ENCODE assay signal across 9 cellular contexts in the genomic region with DNA sequence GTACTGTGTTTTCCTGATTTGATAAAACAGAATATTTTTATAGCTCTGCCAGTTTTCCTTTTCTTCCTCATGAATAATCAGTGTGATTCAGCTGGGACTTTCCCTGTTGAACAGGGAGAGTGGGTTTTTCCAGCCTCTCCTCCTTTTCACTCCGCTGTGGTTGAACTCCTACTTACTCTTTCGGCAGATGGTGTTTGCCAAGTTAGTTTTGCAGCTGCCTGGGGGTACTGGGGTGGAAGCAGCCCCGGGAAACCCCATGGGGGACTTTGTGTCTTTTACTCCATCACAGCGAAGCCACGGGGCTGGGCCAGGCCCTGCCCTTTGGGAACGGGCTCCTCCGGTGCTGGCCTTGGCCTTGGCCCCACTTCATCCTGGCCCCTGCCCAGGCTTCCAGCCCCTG. TPM values are rescaled to one million over a fixed set of nuclear protein-coding genes. Genes with fewer than 3 reads are reported as not detected.
DNase-seq lines count a peak whose midpoint lies in the region; ATAC-seq, FAIRE-seq and TF ChIP-seq lines count a peak whose summit lies in the region.
"Not testable (repeated sequence)": the region's sequence is repeated elsewhere in the genome, so short reads cannot be mapped to it uniquely, and the experiment has no call there.
"Had no signal": no experiment of that assay in that cellular context is flagged by ENCODE, and none has a peak within 500 bp of the region (broad histone marks: within the 10 kb centered on the region; RNA-seq: fewer than 3 reads in every experiment).

No MANE protein-coding gene starts in this region.

- not testable (repeated sequence) for H4K20me1 ChIP-seq in keratinocyte (ENCODE audit: control insufficient read depth, extremely low read depth, insufficient read depth, low read length)

- H3K27me3 Mint-ChIP-seq in activated naive CD8-positive, alpha-beta T cell treated with anti-CD3 and anti-CD28 coated beads, Interleukin-2, amount 50 U/mL, for 24 hours: not testable (repeated sequence)

- not testable (repeated sequence) for H3K4me2 ChIP-seq in keratinocyte (ENCODE audit: control insufficient read depth, extremely low read depth, insufficient read depth, low read depth, low read length)

- FAIRE-seq in GM12892 (lab: Jason Lieb, UNC) (peak; percentile 77), keratinocyte (lab: Jason Lieb, UNC) (peak; percentile 69)

- not testable (repeated sequence) for H3K27ac ChIP-seq in RWPE2 (ENCODE audit: poor library complexity, severe bottlenecking); heart left ventricle; keratinocyte (ENCODE audit: control insufficient read depth, insufficient read depth, low read length)

- not testable (repeated sequence) for H3K27ac Mint-ChIP-seq in activated naive CD8-positive, alpha-beta T cell treated with anti-CD3 and anti-CD28 coated beads, Interleukin-2, amount 50 U/mL, for 24 hours

- no CpG with 5 or more reads among the region's 7 CpGs for WGBS in heart left ventricle, 4 donors

- ATAC-seq in RWPE2 (ENCODE audit: low read depth) (peak; percentile 50; the same call in 1 of the 3 replicates), esophagus mucosa (peak; percentile 71), heart left ventricle (peak in 3 of 4 donors; percentile 52 to 60 (median 57)), mucosa of descending colon (peak; percentile 83), sciatic nerve (peak; percentile 36)
- ATAC-seq in activated naive CD8-positive, alpha-beta T cell treated with anti-CD3 and anti-CD28 coated beads, Interleukin-2, amount 50 U/mL, for 24 hours: peak; percentile 46

- not testable (repeated sequence) for H2AFZ ChIP-seq in keratinocyte (ENCODE audit: control insufficient read depth, low read length)

- not testable (repeated sequence) for H3K9ac ChIP-seq in keratinocyte (ENCODE audit: control insufficient read depth, extremely low read depth, insufficient read depth, low read length)

- TF ChIP-seq POLR2A in GM12892 (IDR thresholded peaks at IDR 0.05; ENCODE audit: low read depth, low read length); heart left ventricle (IDR thresholded peaks at IDR 0.05): not testable (repeated sequence)

- H3K4me3 ChIP-seq in RWPE2 (ENCODE audit: severe bottlenecking); heart left ventricle; keratinocyte (ENCODE audit: control insufficient read depth in 2 of 3, extremely low read depth in 1 of 3, insufficient read depth in 2 of 3, low read depth in 1 of 3, low read length in 3 of 3); mucosa of descending colon: not testable (repeated sequence)

- H3K9me1 ChIP-seq in keratinocyte (ENCODE audit: control insufficient read depth, extremely low read depth, insufficient read depth, low read length): not testable (repeated sequence)

- H3K4me1 ChIP-seq in RWPE2 (ENCODE audit: insufficient read depth, poor library complexity, severe bottlenecking); heart left ventricle; keratinocyte (ENCODE audit: control insufficient read depth, extremely low read depth, insufficient read depth, low read length); mucosa of descending colon (ENCODE audit: low read depth): not testable (repeated sequence)

- not testable (repeated sequence) for H3K9me3 ChIP-seq in RWPE2 (ENCODE audit: severe bottlenecking); heart left ventricle; keratinocyte (ENCODE audit: control insufficient read depth, low read depth, low read length); mucosa of descending colon

- TF ChIP-seq CTCF in RWPE2 (IDR thresholded peaks at IDR 0.05; ENCODE audit: poor library complexity, severe bottlenecking); heart left ventricle (IDR thresholded peaks at IDR 0.05); keratinocyte (optimal IDR thresholded peaks at IDR 0.05 in 1 of 3, IDR thresholded peaks at IDR 0.05 in 1 of 3, conservative IDR thresholded peaks at IDR 0.05 in 1 of 3; ENCODE audit: extremely low read depth in 1 of 3, insufficient read depth in 2 of 3, low read length in 3 of 3); mucosa of descending colon (IDR thresholded peaks at IDR 0.05): not testable (repeated sequence)

- H3K36me3 Mint-ChIP-seq in activated naive CD8-positive, alpha-beta T cell treated with anti-CD3 and anti-CD28 coated beads, Interleukin-2, amount 50 U/mL, for 24 hours (ENCODE audit: low read depth): not testable (repeated sequence)

- not testable (repeated sequence) for H3K4me1 Mint-ChIP-seq in activated naive CD8-positive, alpha-beta T cell treated with anti-CD3 and anti-CD28 coated beads, Interleukin-2, amount 50 U/mL, for 24 hours

- H3K27me3 ChIP-seq in RWPE2 (ENCODE audit: insufficient read depth, poor library complexity, severe bottlenecking); heart left ventricle; keratinocyte (ENCODE audit: control insufficient read depth, extremely low read depth, insufficient read depth, low read length): not testable (repeated sequence)

- intact Hi-C loops in heart left ventricle (cut with DNase I); mucosa of descending colon (cut with DNase I, micrococcal nuclease); sciatic nerve (cut with DNase I): not testable (repeated sequence)

- H3K9me3 Mint-ChIP-seq in activated naive CD8-positive, alpha-beta T cell treated with anti-CD3 and anti-CD28 coated beads, Interleukin-2, amount 50 U/mL, for 24 hours: not testable (repeated sequence)

- dilution Hi-C loops in keratinocyte (cut with MboI; ENCODE audit: extremely low pct_ligation_motif_present, low sequenced_read_pairs): not testable (repeated sequence)

- not testable (repeated sequence) for DNase-seq in GM12892 (ENCODE audit: insufficient read length); RWPE2 (ENCODE audit: low spot score); activated naive CD8-positive, alpha-beta T cell treated with anti-CD3 and anti-CD28 coated beads, Interleukin-2, amount 50 U/mL, for 24 hours; heart left ventricle; keratinocyte (ENCODE audit: low read depth, low spot score); mucosa of descending colon; sciatic nerve (ENCODE audit: low spot score)

- H3K4me3 Mint-ChIP-seq in activated naive CD8-positive, alpha-beta T cell treated with anti-CD3 and anti-CD28 coated beads, Interleukin-2, amount 50 U/mL, for 24 hours: not testable (repeated sequence)

- not testable (repeated sequence) for H3K36me3 ChIP-seq in RWPE2 (ENCODE audit: low read depth); heart left ventricle; keratinocyte (ENCODE audit: control insufficient read depth in 2 of 2, extremely low read depth in 1 of 2, insufficient read depth in 2 of 2, low read length in 2 of 2); mucosa of descending colon (ENCODE audit: low read depth)

- not testable (repeated sequence) for H3K79me2 ChIP-seq in keratinocyte (ENCODE audit: control insufficient read depth, insufficient read depth, low read length)

RNA-seq across cellular contexts. Expression of a gene that starts 51.4 kb away (rescaled TPM):
- polyA plus RNA-seq in GM12892 (2012; ENCODE audit: missing spikeins): 31.5 TPM
- total RNA-seq in esophagus mucosa (3.3 TPM), heart left ventricle (100 to 1,000 TPM in 2 of 9 donors, 10 to 100 TPM in 7; 10.2 to 140 (median 14.1) TPM), mucosa of descending colon (10 to 100 TPM in 2 of 3 donors, 1 to 10 TPM in 1; 7.1 to 12.2 (median 10.3) TPM), sciatic nerve (14.5 TPM)
- polyA plus RNA-seq in heart left ventricle (100 to 1,000 TPM in 1 of 2 donors, 10 to 100 TPM in 1; 26.5 to 109 TPM), keratinocyte (25.7 to 35.9 TPM (median 32.0 TPM) in 3 replicates)
- polyA plus RNA-seq in keratinocyte (2011; ENCODE audit: low read depth): 23.6 TPM
- 20.4 and 37.9 TPM in 2 replicates for polyA plus RNA-seq in keratinocyte (2011; cell fraction: cytosol; rRNA removed)
- polyA plus RNA-seq in keratinocyte (2011; cell fraction: nucleus; rRNA removed): 44.7 and 49.3 TPM in 2 replicates
- polyA plus RNA-seq in keratinocyte (2012; ENCODE audit: low replicate concordance): 17.7 and 38.8 TPM in 2 replicates
- polyA minus RNA-seq in keratinocyte: 9.7 to 16.3 TPM (median 9.8 TPM) in 3 replicates
- polyA minus RNA-seq in keratinocyte (2011; cell fraction: cytosol; rRNA and poly(A)+ RNA removed): 47.2 TPM
- polyA minus RNA-seq in keratinocyte (2011; cell fraction: nucleus; rRNA and poly(A)+ RNA removed): 13.9 and 17.4 TPM in 2 replicates

RNA-seq across cellular contexts. Expression of a gene that starts 55.9 kb away (rescaled TPM):
- polyA plus RNA-seq in GM12892 (2012; ENCODE audit: missing spikeins): 7.7 TPM
- 2.6 TPM for total RNA-seq in esophagus mucosa
- 1 to 10 TPM in 8 of 9 donors, under 1 TPM in 1; 0.78 to 5.5 (median 1.5) TPM for total RNA-seq in heart left ventricle
- 1 to 10 TPM in 1 of 2 donors, under 1 TPM in 1; 0.80 to 2.6 TPM for polyA plus RNA-seq in heart left ventricle
- 1.7 to 2.2 TPM (median 1.8 TPM) in 3 replicates for polyA plus RNA-seq in keratinocyte
- polyA plus RNA-seq in keratinocyte (2011; ENCODE audit: low read depth): 1.4 TPM
- polyA plus RNA-seq in keratinocyte (2011; cell fraction: cytosol; rRNA removed): 0.47 and 0.60 TPM in 2 replicates
- polyA plus RNA-seq in keratinocyte (2011; cell fraction: nucleus; rRNA removed): 4.0 and 4.8 TPM in 2 replicates
- polyA plus RNA-seq in keratinocyte (2012; ENCODE audit: low replicate concordance): 1.1 and 3.8 TPM in 2 replicates
- polyA minus RNA-seq in keratinocyte: 0.67 to 2.9 TPM (median 0.79 TPM) in 3 replicates
- 0.58 TPM for polyA minus RNA-seq in keratinocyte (2011; cell fraction: cytosol; rRNA and poly(A)+ RNA removed)
- polyA minus RNA-seq in keratinocyte (2011; cell fraction: nucleus; rRNA and poly(A)+ RNA removed): 2.5 and 3.9 TPM in 2 replicates
- total RNA-seq in mucosa of descending colon: 1 to 10 TPM; 3.0 to 8.5 (median 6.0) TPM
- total RNA-seq in sciatic nerve: 5.3 TPM
- polyA plus RNA-seq: AG04450 had no signal
